In the genomic region with DNA sequence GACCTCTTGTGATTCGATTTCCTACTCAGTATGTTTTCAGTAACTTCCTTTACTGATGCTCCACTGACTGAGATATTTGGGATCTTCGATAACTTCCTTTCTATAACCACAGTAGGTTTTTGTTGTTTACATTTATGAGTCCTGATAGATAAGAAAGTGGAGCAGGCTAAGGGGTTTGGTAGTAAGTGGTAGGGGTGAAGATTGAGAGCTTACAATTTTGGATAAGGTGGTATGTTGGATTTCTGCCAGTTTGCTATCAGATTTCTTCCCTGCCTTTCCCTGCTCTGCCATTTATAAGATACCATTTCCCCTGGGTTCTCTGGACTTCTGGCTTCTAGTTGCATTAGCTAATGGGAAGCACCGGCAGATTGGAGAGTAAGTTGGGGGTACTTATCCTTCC, we compare ENCODE assay signal across 1 cellular context.
TF ChIP-seq lines count a peak whose summit lies in the region.

No MANE protein-coding gene starts in this region.

TF ChIP-seq in HEK293, 187 proteins besides CTCF, POLR2A, EP300 and RAD21 (continued from another document):
- TF ChIP-seq ZNF658 (tag by site-specific recombination; IDR thresholded peaks at IDR 0.05) (no peak), ZNF837 (tag by site-specific recombination; IDR thresholded peaks at IDR 0.05) (no peak), ZNF76 (tag by site-specific recombination; IDR thresholded peaks at IDR 0.05; ENCODE audit: borderline replicate concordance, low read depth) (no peak), SP3 (tag by site-specific recombination; IDR thresholded peaks at IDR 0.05) (no peak), MZF1 (tag by site-specific recombination; IDR thresholded peaks at IDR 0.05; ENCODE audit: borderline replicate concordance) (no peak)
